ENCODE assay signal across 1 cellular context in the genomic region with DNA sequence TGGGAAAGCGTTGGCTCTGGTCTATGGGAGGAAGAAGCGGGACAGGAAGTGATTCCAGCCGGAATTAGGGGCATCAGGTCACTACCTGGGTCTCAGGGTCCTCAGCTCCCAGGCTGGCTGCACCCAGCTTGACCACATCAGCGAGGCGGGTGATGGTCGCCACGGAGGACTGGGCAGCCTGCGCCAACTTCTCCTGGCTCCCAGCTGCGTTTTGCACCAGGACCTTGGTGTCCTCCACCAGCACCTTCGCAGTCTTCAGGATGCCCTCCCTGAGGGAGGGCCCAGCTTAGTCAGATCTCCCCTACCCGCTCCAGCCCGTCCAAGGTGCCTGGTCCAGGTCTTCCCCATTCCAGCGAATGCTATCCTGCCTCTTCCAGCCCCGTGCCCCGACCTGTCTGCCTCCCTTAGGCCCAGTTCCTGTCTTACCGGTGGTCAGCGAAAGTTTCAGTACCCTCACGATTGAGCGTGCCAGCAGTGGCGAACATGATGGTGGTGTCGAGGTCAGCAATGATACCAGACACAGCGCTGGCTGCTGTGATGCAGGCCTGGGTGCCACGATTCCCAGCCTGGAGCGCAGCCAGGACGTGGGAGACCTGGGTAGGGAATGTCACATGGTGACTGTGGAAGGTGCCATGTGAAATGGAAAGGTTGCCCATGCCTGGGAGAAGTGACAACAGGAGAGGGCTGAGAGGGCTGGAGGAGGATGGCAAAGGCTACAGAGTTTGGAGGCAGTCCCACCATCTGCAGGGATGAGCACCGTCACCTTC.
TF ChIP-seq lines count a peak whose summit lies in the region.

No MANE protein-coding gene starts in this region.

TF ChIP-seq in SK-N-SH, 30 proteins besides CTCF, POLR2A, EP300 and RAD21 (continued from another document):
- TF ChIP-seq, protein P1, sequence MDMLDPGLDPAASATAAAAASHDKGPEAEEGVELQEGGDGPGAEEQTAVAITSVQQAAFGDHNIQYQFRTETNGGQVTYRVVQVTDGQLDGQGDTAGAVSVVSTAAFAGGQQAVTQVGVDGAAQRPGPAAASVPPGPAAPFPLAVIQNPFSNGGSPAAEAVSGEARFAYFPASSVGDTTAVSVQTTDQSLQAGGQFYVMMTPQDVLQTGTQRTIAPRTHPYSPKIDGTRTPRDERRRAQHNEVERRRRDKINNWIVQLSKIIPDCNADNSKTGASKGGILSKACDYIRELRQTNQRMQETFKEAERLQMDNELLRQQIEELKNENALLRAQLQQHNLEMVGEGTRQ (IDR thresholded peaks at IDR 0.05; ENCODE audit: borderline replicate concordance, low read depth, low read length) = no peak
- no peak for TF ChIP-seq TCF12 (IDR thresholded peaks at IDR 0.05)
- no peak for TF ChIP-seq SIN3A (IDR thresholded peaks at IDR 0.05; ENCODE audit: borderline replicate concordance, low read depth, low read length)
- TF ChIP-seq REST (IDR thresholded peaks at IDR 0.05; ENCODE audit: low read depth, low read length) = no peak
- TF ChIP-seq, protein P2, sequence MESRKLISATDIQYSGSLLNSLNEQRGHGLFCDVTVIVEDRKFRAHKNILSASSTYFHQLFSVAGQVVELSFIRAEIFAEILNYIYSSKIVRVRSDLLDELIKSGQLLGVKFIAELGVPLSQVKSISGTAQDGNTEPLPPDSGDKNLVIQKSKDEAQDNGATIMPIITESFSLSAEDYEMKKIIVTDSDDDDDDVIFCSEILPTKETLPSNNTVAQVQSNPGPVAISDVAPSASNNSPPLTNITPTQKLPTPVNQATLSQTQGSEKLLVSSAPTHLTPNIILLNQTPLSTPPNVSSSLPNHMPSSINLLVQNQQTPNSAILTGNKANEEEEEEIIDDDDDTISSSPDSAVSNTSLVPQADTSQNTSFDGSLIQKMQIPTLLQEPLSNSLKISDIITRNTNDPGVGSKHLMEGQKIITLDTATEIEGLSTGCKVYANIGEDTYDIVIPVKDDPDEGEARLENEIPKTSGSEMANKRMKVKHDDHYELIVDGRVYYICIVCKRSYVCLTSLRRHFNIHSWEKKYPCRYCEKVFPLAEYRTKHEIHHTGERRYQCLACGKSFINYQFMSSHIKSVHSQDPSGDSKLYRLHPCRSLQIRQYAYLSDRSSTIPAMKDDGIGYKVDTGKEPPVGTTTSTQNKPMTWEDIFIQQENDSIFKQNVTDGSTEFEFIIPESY (IDR thresholded peaks at IDR 0.05; ENCODE audit: borderline replicate concordance, low read depth) = no peak
- TF ChIP-seq, protein P3, sequence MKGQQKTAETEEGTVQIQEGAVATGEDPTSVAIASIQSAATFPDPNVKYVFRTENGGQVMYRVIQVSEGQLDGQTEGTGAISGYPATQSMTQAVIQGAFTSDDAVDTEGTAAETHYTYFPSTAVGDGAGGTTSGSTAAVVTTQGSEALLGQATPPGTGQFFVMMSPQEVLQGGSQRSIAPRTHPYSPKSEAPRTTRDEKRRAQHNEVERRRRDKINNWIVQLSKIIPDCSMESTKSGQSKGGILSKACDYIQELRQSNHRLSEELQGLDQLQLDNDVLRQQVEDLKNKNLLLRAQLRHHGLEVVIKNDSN (IDR thresholded peaks at IDR 0.05; ENCODE audit: borderline replicate concordance, low read depth) = no peak
